28 cellular contexts compared by ENCODE assay signal in genomic region chr4:182608525-182608924, GRCh38.
"Had no signal": no experiment of that assay in that cellular context is flagged by ENCODE, and none has a peak within 500 bp of the region (broad histone marks: within the 10 kb centered on the region; RNA-seq: fewer than 3 reads in every experiment).

No MANE protein-coding gene starts in this region.

- H3K9me3 Mint-ChIP-seq: activated CD4-positive, alpha-beta memory T cell treated with anti-CD3 and anti-CD28 coated beads, Interleukin-2, amount 10 ng/mL, durations not matched to agents 7 days and 5 days; activated CD4-positive, alpha-beta T cell treated with anti-CD3 and anti-CD28 coated beads, Interleukin-2, amount 10 ng/mL, durations not matched to agents 24 days and 14 days; activated T-cell treated with anti-CD3 and anti-CD28 coated beads, Interleukin-2, amount 50 U/mL, for 24 hours; activated T-cell treated with anti-CD3 and anti-CD28 coated beads, Interleukin-2, amount 50 U/mL, for 72 hours; effector memory CD8-positive, alpha-beta T cell had no signal

- H3K4me3 ChIP-seq: body of pancreas, esophagus muscularis mucosa, gastrocnemius medialis had no signal

- H3K36me3 ChIP-seq: esophagus muscularis mucosa, gastrocnemius medialis had no signal

- H3K27me3 Mint-ChIP-seq: activated CD4-positive, alpha-beta memory T cell treated with anti-CD3 and anti-CD28 coated beads, Interleukin-2, amount 10 ng/mL, durations not matched to agents 7 days and 5 days; activated CD4-positive, alpha-beta T cell treated with anti-CD3 and anti-CD28 coated beads, Interleukin-2, amount 10 ng/mL, durations not matched to agents 24 days and 14 days; activated T-cell treated with anti-CD3 and anti-CD28 coated beads, Interleukin-2, amount 50 U/mL, for 24 hours had no signal

- H3K27ac ChIP-seq: body of pancreas, esophagus muscularis mucosa, foreskin keratinocyte, gastrocnemius medialis had no signal

- H3K4me3 Mint-ChIP-seq: activated CD4-positive, alpha-beta memory T cell treated with anti-CD3 and anti-CD28 coated beads, Interleukin-2, amount 10 ng/mL, durations not matched to agents 7 days and 5 days; activated CD4-positive, alpha-beta T cell treated with anti-CD3 and anti-CD28 coated beads for 36 hours; activated CD4-positive, alpha-beta T cell treated with anti-CD3 and anti-CD28 coated beads, Interleukin-2, amount 10 ng/mL, durations not matched to agents 24 days and 14 days; activated naive CD8-positive, alpha-beta T cell; activated T-cell treated with anti-CD3 and anti-CD28 coated beads, Interleukin-2, amount 50 U/mL, for 24 hours; activated T-cell treated with anti-CD3 and anti-CD28 coated beads, Interleukin-2, amount 50 U/mL, for 72 hours; effector memory CD8-positive, alpha-beta T cell had no signal

- H3K4me1 Mint-ChIP-seq: activated CD4-positive, alpha-beta memory T cell treated with anti-CD3 and anti-CD28 coated beads, Interleukin-2, amount 10 ng/mL, durations not matched to agents 7 days and 5 days; activated CD4-positive, alpha-beta T cell treated with anti-CD3 and anti-CD28 coated beads for 36 hours; activated CD4-positive, alpha-beta T cell treated with anti-CD3 and anti-CD28 coated beads, Interleukin-2, amount 10 ng/mL, durations not matched to agents 24 days and 14 days had no signal

- H3K9me3 ChIP-seq: body of pancreas, esophagus muscularis mucosa, gastrocnemius medialis had no signal

- ATAC-seq: activated CD4-positive, alpha-beta T cell treated with anti-CD3 and anti-CD28 coated beads for 36 hours; activated T-cell treated with anti-CD3 and anti-CD28 coated beads, Interleukin-2, amount 50 U/mL, for 72 hours; body of pancreas; effector memory CD8-positive, alpha-beta T cell; foreskin keratinocyte; gastrocnemius medialis had no signal

- H3K27ac Mint-ChIP-seq: activated CD4-positive, alpha-beta memory T cell treated with anti-CD3 and anti-CD28 coated beads, Interleukin-2, amount 10 ng/mL, durations not matched to agents 7 days and 5 days; activated CD4-positive, alpha-beta T cell treated with anti-CD3 and anti-CD28 coated beads for 36 hours; activated CD4-positive, alpha-beta T cell treated with anti-CD3 and anti-CD28 coated beads, Interleukin-2, amount 10 ng/mL, durations not matched to agents 24 days and 14 days; activated naive CD8-positive, alpha-beta T cell; activated T-cell treated with anti-CD3 and anti-CD28 coated beads, Interleukin-2, amount 50 U/mL, for 24 hours; activated T-cell treated with anti-CD3 and anti-CD28 coated beads, Interleukin-2, amount 50 U/mL, for 72 hours; effector memory CD8-positive, alpha-beta T cell had no signal

- DNase-seq: activated CD4-positive, alpha-beta memory T cell treated with anti-CD3 and anti-CD28 coated beads, Interleukin-2, amount 10 ng/mL, durations not matched to agents 7 days and 5 days; activated CD4-positive, alpha-beta T cell treated with anti-CD3 and anti-CD28 coated beads for 36 hours; activated CD4-positive, alpha-beta T cell treated with anti-CD3 and anti-CD28 coated beads, Interleukin-2, amount 10 ng/mL, durations not matched to agents 24 days and 14 days; activated CD4-positive, alpha-beta T cell treated with anti-CD3 and anti-CD28 coated beads, Interleukin-2, amount 50 U/mL, for 4 hours; activated CD4-positive, CD25-positive, alpha-beta regulatory T cell; activated CD4-positive, CD25-positive, alpha-beta regulatory T cell treated with anti-CD3 and anti-CD28 coated beads, Interleukin-2, amount 50 U/mL, for 72 hours; activated CD8-positive, alpha-beta memory T cell treated with anti-CD3 and anti-CD28 coated beads, Interleukin-2, amount 50 U/mL, for 48 hours; activated gamma-delta T cell treated with Interleukin-2 at 50 U/mL for 16 hours; activated naive CD4-positive, alpha-beta T cell treated with anti-CD3 and anti-CD28 coated beads, Interleukin-2, amount 50 U/mL, for 16 hours; activated naive CD4-positive, alpha-beta T cell treated with Interleukin-2 at 50 U/mL for 16 hours; activated T-cell treated with anti-CD3 and anti-CD28 coated beads for 4 hours; activated T-cell treated with anti-CD3 and anti-CD28 coated beads, Interleukin-2, amount 50 U/mL, for 24 hours; activated T-cell treated with anti-CD3 and anti-CD28 coated beads, Interleukin-2, amount 50 U/mL, for 72 hours; amniotic stem cell; anterior cingulate cortex; body of pancreas; caudate nucleus; cortex of kidney; dermis blood vessel endothelial cell; effector CD4-positive, alpha-beta T cell; effector memory CD8-positive, alpha-beta T cell; erythroblast; foreskin keratinocyte; gastrocnemius medialis; glutamatergic neuron; T-helper 2 cell had no signal

- H3K4me1 ChIP-seq: body of pancreas, esophagus muscularis mucosa, gastrocnemius medialis had no signal

- H3K27me3 ChIP-seq: body of pancreas, esophagus muscularis mucosa, foreskin keratinocyte, gastrocnemius medialis had no signal
